ENCODE assay signal across 1 cellular context in the genomic region with DNA sequence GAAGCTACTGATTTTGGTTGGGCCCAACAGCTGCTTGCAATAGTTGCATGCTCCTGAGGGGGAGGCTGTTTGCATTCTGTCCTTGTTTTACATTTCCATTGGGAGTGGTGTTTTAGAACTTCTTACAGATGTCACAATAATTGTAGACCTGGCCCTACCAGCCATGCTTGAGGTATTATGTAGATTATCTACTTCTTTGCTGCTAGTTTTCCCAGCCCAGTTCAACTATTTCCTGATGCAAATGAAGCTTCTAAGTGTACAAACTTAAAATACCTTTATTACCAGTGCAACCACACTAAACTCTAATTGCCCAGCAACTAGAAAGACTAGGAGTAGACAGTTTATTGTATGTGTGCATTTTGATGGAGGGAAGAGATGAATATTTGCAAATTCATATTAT.
TF ChIP-seq lines count a peak whose summit lies in the region.

No MANE protein-coding gene starts in this region.

TF ChIP-seq in GM23338, 12 proteins besides CTCF, POLR2A, EP300 and RAD21 (continued from another document):
- TF ChIP-seq, protein P1, sequence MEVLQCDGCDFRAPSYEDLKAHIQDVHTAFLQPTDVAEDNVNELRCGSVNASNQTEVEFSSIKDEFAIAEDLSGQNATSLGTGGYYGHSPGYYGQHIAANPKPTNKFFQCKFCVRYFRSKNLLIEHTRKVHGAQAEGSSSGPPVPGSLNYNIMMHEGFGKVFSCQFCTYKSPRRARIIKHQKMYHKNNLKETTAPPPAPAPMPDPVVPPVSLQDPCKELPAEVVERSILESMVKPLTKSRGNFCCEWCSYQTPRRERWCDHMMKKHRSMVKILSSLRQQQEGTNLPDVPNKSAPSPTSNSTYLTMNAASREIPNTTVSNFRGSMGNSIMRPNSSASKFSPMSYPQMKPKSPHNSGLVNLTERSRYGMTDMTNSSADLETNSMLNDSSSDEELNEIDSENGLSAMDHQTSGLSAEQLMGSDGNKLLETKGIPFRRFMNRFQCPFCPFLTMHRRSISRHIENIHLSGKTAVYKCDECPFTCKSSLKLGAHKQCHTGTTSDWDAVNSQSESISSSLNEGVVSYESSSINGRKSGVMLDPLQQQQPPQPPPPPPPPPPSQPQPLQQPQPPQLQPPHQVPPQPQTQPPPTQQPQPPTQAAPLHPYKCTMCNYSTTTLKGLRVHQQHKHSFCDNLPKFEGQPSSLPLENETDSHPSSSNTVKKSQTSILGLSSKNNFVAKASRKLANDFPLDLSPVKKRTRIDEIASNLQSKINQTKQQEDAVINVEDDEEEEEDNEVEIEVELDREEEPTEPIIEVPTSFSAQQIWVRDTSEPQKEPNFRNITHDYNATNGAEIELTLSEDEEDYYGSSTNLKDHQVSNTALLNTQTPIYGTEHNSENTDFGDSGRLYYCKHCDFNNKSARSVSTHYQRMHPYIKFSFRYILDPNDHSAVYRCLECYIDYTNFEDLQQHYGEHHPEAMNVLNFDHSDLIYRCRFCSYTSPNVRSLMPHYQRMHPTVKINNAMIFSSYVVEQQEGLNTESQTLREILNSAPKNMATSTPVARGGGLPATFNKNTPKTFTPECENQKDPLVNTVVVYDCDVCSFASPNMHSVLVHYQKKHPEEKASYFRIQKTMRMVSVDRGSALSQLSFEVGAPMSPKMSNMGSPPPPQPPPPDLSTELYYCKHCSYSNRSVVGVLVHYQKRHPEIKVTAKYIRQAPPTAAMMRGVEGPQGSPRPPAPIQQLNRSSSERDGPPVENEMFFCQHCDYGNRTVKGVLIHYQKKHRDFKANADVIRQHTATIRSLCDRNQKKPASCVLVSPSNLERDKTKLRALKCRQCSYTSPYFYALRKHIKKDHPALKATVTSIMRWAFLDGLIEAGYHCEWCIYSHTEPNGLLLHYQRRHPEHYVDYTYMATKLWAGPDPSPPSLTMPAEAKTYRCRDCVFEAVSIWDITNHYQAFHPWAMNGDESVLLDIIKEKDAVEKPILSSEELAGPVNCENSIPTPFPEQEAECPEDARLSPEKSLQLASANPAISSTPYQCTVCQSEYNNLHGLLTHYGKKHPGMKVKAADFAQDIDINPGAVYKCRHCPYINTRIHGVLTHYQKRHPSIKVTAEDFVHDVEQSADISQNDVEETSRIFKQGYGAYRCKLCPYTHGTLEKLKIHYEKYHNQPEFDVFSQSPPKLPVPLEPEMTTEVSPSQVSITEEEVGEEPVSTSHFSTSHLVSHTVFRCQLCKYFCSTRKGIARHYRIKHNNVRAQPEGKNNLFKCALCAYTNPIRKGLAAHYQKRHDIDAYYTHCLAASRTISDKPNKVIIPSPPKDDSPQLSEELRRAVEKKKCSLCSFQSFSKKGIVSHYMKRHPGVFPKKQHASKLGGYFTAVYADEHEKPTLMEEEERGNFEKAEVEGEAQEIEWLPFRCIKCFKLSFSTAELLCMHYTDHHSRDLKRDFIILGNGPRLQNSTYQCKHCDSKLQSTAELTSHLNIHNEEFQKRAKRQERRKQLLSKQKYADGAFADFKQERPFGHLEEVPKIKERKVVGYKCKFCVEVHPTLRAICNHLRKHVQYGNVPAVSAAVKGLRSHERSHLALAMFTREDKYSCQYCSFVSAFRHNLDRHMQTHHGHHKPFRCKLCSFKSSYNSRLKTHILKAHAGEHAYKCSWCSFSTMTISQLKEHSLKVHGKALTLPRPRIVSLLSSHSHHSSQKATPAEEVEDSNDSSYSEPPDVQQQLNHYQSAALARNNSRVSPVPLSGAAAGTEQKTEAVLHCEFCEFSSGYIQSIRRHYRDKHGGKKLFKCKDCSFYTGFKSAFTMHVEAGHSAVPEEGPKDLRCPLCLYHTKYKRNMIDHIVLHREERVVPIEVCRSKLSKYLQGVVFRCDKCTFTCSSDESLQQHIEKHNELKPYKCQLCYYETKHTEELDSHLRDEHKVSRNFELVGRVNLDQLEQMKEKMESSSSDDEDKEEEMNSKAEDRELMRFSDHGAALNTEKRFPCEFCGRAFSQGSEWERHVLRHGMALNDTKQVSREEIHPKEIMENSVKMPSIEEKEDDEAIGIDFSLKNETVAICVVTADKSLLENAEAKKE (CRISPR knock-in tag; IDR thresholded peaks at IDR 0.05), result no peak
- no peak for TF ChIP-seq POLR2AphosphoS5 (IDR thresholded peaks at IDR 0.05; ENCODE audit: low read depth)
- TF ChIP-seq, protein P2, sequence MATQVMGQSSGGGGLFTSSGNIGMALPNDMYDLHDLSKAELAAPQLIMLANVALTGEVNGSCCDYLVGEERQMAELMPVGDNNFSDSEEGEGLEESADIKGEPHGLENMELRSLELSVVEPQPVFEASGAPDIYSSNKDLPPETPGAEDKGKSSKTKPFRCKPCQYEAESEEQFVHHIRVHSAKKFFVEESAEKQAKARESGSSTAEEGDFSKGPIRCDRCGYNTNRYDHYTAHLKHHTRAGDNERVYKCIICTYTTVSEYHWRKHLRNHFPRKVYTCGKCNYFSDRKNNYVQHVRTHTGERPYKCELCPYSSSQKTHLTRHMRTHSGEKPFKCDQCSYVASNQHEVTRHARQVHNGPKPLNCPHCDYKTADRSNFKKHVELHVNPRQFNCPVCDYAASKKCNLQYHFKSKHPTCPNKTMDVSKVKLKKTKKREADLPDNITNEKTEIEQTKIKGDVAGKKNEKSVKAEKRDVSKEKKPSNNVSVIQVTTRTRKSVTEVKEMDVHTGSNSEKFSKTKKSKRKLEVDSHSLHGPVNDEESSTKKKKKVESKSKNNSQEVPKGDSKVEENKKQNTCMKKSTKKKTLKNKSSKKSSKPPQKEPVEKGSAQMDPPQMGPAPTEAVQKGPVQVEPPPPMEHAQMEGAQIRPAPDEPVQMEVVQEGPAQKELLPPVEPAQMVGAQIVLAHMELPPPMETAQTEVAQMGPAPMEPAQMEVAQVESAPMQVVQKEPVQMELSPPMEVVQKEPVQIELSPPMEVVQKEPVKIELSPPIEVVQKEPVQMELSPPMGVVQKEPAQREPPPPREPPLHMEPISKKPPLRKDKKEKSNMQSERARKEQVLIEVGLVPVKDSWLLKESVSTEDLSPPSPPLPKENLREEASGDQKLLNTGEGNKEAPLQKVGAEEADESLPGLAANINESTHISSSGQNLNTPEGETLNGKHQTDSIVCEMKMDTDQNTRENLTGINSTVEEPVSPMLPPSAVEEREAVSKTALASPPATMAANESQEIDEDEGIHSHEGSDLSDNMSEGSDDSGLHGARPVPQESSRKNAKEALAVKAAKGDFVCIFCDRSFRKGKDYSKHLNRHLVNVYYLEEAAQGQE (IDR thresholded peaks at IDR 0.05; ENCODE audit: unreplicated experiment), result no peak
